8 cellular contexts compared by ENCODE assay signal in genomic region chrX:107154787-107155620, GRCh38. TPM values are rescaled to one million over a fixed set of nuclear protein-coding genes. Genes with fewer than 3 reads are reported as not detected.
DNase-seq lines count a peak whose midpoint lies in the region; ATAC-seq and TF ChIP-seq lines count a peak whose summit lies in the region.

No MANE protein-coding gene starts in this region.

- H3K27ac Mint-ChIP-seq in brain (peak overlapping the region in 1 of 5 experiments; percentile 89), nephron progenitor cell (no peak overlapping the region)

- peak overlapping the region; percentile 14 to 79 (median 69) for H3K4me3 Mint-ChIP-seq in brain
- H3K4me3 Mint-ChIP-seq in nephron progenitor cell, result peak overlapping the region; percentile 79

- H3K27me3 Mint-ChIP-seq in brain (no peaks in the 10 kb centered on the region), nephron progenitor cell (ENCODE audit: low read depth, poor library complexity) (no peaks in the 10 kb centered on the region)

- H3K9me3 Mint-ChIP-seq in brain, result no peaks in the 10 kb centered on the region
- peaks cover 15% of the 10 kb centered on the region for H3K9me3 Mint-ChIP-seq in nephron progenitor cell

- H3K36me3 Mint-ChIP-seq in brain, result no peaks in the 10 kb centered on the region
- peaks cover 4% of the 10 kb centered on the region for H3K36me3 Mint-ChIP-seq in nephron progenitor cell (ENCODE audit: low read depth)

- TF ChIP-seq CTCF in GM12865 (IDR thresholded peaks at IDR 0.05; ENCODE audit: insufficient read depth, low read depth, low read length, missing control alignments) (no peak), brain (conservative IDR thresholded peaks at IDR 0.05) (no peak), nephron progenitor cell (IDR thresholded peaks at IDR 0.05) (no peak), GM10266 (IDR thresholded peaks at IDR 0.05; ENCODE audit: control insufficient read depth, insufficient read depth, low read depth, missing control alignments) (no peak)

- H3K4me1 Mint-ChIP-seq in brain (no peaks in the 10 kb centered on the region), nephron progenitor cell (no peaks in the 10 kb centered on the region)

- no peak overlapping the region for H3K4me3 ChIP-seq in GM12865 (ENCODE audit: low read depth, low read length)

- DNase-seq in GM12865 (ENCODE audit: low read depth) (peak; percentile 0), NOMO-1 treated with dmso at 0.1 percent for 144 hours (lab: John Stamatoyannopoulos, UW; ENCODE audit: unreplicated experiment) (peak; percentile 12), nephron progenitor cell (no peak), GOT3 (lab: John Stamatoyannopoulos, UW) (no peak), GM10266 (ENCODE audit: extremely low spot score) (no peak), DMS153 treated with DMSO at 0.1 percent for 48 hours (lab: John Stamatoyannopoulos, UW; ENCODE audit: unreplicated experiment) (no peak)

- ATAC-seq in GM19035 (IDR thresholded peaks at IDR 0.05; ENCODE audit: unreplicated experiment), result no peak

RNA-seq across cellular contexts. Expression of gene RBM41, which starts 36.4 kb away (rescaled TPM):
- polyA plus RNA-seq in brain (ENCODE audit: insufficient read depth, low read depth, low replicate concordance), result 3.2 TPM

RNA-seq across cellular contexts. Expression of gene NUP62CL, which starts 51.2 kb away (rescaled TPM):
- 1.1 TPM for polyA plus RNA-seq in brain (ENCODE audit: insufficient read depth, low read depth, low replicate concordance)

RNA-seq across cellular contexts. Expression of gene DNAAF6, which starts 51.4 kb away (rescaled TPM):
- polyA plus RNA-seq in brain (ENCODE audit: insufficient read depth, low read depth, low replicate concordance), result not detected

Comparison
In these comparisons a context has a peak if more than half of its experiments do, and no peak if none do; other contexts are left out.
1. DNase-seq: peak in GM12865 (single experiment) and NOMO-1 treated with dmso at 0.1 percent for 144 hours (single experiment); none in nephron progenitor cell (single experiment), GOT3 (single experiment), GM10266 (single experiment) and DMS153 treated with DMSO at 0.1 percent for 48 hours (single experiment).